Comparison of ENCODE assay signal across 30 cellular contexts in the genomic region with DNA sequence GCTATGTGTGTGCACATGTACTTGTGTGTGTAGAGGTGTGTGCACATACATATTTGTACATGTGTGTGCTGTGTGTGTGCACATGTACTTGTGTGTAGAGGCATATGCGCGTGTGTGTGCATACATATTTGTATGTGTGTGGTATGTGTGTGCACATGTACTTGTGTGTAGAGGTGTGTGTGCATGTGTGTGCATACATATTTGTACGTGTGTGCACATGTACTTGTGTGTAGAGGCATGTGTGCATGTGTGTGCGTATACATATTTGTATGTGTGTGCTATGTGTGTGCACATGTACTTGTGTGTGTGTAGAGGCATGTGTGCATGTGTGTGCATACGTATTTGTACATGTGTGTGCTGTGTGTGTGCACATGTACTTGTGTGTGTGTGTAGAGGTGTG.
"Had no signal": no experiment of that assay in that cellular context is flagged by ENCODE, and none has a peak within 500 bp of the region (broad histone marks: within the 10 kb centered on the region; RNA-seq: fewer than 3 reads in every experiment).

No MANE protein-coding gene starts in this region.

- H3K9me3 Mint-ChIP-seq: immature natural killer cell, nephron progenitor cell, neural progenitor cell, type B pancreatic cell had no signal

- H3K27me3 ChIP-seq: left lung, neural progenitor cell, ovary, right atrium auricular region, testis, thyroid gland, vagina had no signal

- H3K4me3 Mint-ChIP-seq: immature natural killer cell; mesothelial cell of epicardium; naive B cell; natural killer cell; nephron progenitor cell; neural progenitor cell; stimulated activated naive B cell treated with anti-CD40 and anti-IgM and Interleukin-4, amounts not matched to agents 10 μg/mL and 1 μg/mL and 100 μg/mL, for 72 hours; type B pancreatic cell had no signal

- H3K27ac Mint-ChIP-seq: immature natural killer cell; mesothelial cell of epicardium; natural killer cell; nephron progenitor cell; neural progenitor cell; progenitor cell of endocrine pancreas; stimulated activated naive B cell treated with anti-CD40 and anti-IgM and Interleukin-4, amounts not matched to agents 10 μg/mL and 1 μg/mL and 100 μg/mL, for 72 hours; type B pancreatic cell had no signal

- H3K27ac ChIP-seq: left lung, lower lobe of right lung, neural progenitor cell, ovary, right atrium auricular region, skin epidermis, stomach, testis, thyroid gland, vagina had no signal

- H3K4me3 ChIP-seq: left lung, lower lobe of right lung, neural progenitor cell, ovary, right atrium auricular region, skin epidermis, stomach, testis, thyroid gland, vagina had no signal

- H3K36me3 ChIP-seq: left lung, lower lobe of right lung, neural progenitor cell, ovary, right atrium auricular region, stomach, thyroid gland, vagina had no signal

- H3K9me3 ChIP-seq: lower lobe of right lung, ovary, right atrium auricular region, stomach, testis, thyroid gland, vagina had no signal

- H3K9ac ChIP-seq: neural progenitor cell had no signal

- H3K4me1 Mint-ChIP-seq: immature natural killer cell; mesothelial cell of epicardium; naive B cell; natural killer cell; nephron progenitor cell; neural progenitor cell; stimulated activated naive B cell treated with anti-CD40 and anti-IgM and Interleukin-4, amounts not matched to agents 10 μg/mL and 1 μg/mL and 100 μg/mL, for 72 hours had no signal

- H3K4me2 ChIP-seq: neural progenitor cell had no signal

- H3K36me3 Mint-ChIP-seq: immature natural killer cell; mesothelial cell of epicardium; naive B cell; natural killer cell; neural progenitor cell; stimulated activated naive B cell treated with anti-CD40 and anti-IgM and Interleukin-4, amounts not matched to agents 10 μg/mL and 1 μg/mL and 100 μg/mL, for 72 hours; type B pancreatic cell had no signal

- FAIRE-seq: islet of Langerhans, kidney had no signal

- H3K4me1 ChIP-seq: left lung, lower lobe of right lung, neural progenitor cell, thyroid gland, vagina had no signal

- DNase-seq: hypothalamus; immature natural killer cell; kidney; left colon; left lung; lower lobe of right lung; mammary epithelial cell; mesendoderm; naive B cell; natural killer cell; nephron progenitor cell; ovary; stimulated activated CD4-positive, alpha-beta T cell treated with anti-CD3 and anti-CD28 coated beads, Interleukin-12 subunit alpha, Interleukin-12 subunit beta, amount 100 ng/mL, for 4 hours; stimulated activated CD4-positive, alpha-beta T cell treated with anti-CD3 and anti-CD28 coated beads, Interleukin-15, amount 100 ng/mL, for 24 hours; stimulated activated CD4-positive, alpha-beta T cell treated with anti-CD3 and anti-CD28 coated beads, Interleukin-2, amount 100 ng/mL, for 24 hours; stimulated activated CD4-positive, alpha-beta T cell treated with anti-CD3 and anti-CD28 coated beads, Interleukin-4, amount 100 ng/mL, for 1 hour; stimulated activated naive B cell treated with anti-CD40 and anti-IgM and Interleukin-4, amounts not matched to agents 10 μg/mL and 1 μg/mL and 100 μg/mL, for 72 hours; stimulated activated naive CD8-positive, alpha-beta T cell treated with anti-CD3 and anti-CD28 coated beads, Interleukin-15, Interleukin-2, amounts not matched to agents 100 U/mL and 50 U/mL, for 24 hours; stomach; testis; thyroid gland had no signal

- H2AFZ ChIP-seq: neural progenitor cell had no signal

- ATAC-seq: left colon; left lung; lower lobe of right lung; sciatic nerve; stimulated activated naive B cell treated with anti-CD40 and anti-IgM and Interleukin-4, amounts not matched to agents 10 μg/mL and 1 μg/mL and 100 μg/mL, for 72 hours; stimulated activated naive CD8-positive, alpha-beta T cell treated with anti-CD3 and anti-CD28 coated beads, Interleukin-15, Interleukin-2, amounts not matched to agents 100 U/mL and 50 U/mL, for 24 hours had no signal
